Comparison of ENCODE assay signal across 9 cellular contexts in genomic region chr12:43282106-43282505, GRCh38.
A peak's percentile ranks its signal among the peaks of the same experiment; 100 is the strongest.
DNase-seq lines count a peak whose midpoint lies in the region; ATAC-seq and TF ChIP-seq lines count a peak whose summit lies in the region.
"Had no signal": no experiment of that assay in that cellular context is flagged by ENCODE, and none has a peak within 500 bp of the region (broad histone marks: within the 10 kb centered on the region; RNA-seq: fewer than 3 reads in every experiment).

No MANE protein-coding gene starts in this region.

- TF ChIP-seq CTCF in esophagus squamous epithelium (IDR thresholded peaks at IDR 0.05), result peak in 3 of 6 experiments; percentile 13 to 43 (median 20)

- no peaks in the 10 kb centered on the region for H3K27me3 ChIP-seq in esophagus squamous epithelium

- H3K27ac ChIP-seq in esophagus squamous epithelium, result no peak overlapping the region

- DNase-seq in Caki2 (ENCODE audit: low read depth) (peak; percentile 21), LoVo (ENCODE audit: low spot score) (peak; percentile 45), amniotic epithelial cell (ENCODE audit: low read depth) (peak; percentile 54), lung microvascular endothelial cell (ENCODE audit: low read depth in 2 of 2) (peak; percentile 54 to 59), esophagus squamous epithelium (lab: John Stamatoyannopoulos, UW) (no peak)
- no peak for DNase-seq in activated CD4-positive, alpha-beta T cell treated with anti-CD3 and anti-CD28 coated beads for 48 hours
- DNase-seq: small intestine had no signal

- ATAC-seq in HG03045 (IDR thresholded peaks at IDR 0.05; ENCODE audit: unreplicated experiment) (no peak), GM21619 (IDR thresholded peaks at IDR 0.05; ENCODE audit: unreplicated experiment) (no peak)

- intact Hi-C loops in esophagus squamous epithelium (cut with DNase I), result no loop called here

- H3K36me3 ChIP-seq in esophagus squamous epithelium, result no peaks in the 10 kb centered on the region

- H3K4me3 ChIP-seq in esophagus squamous epithelium, result no peak overlapping the region

- H3K9me3 ChIP-seq in esophagus squamous epithelium, result no peaks in the 10 kb centered on the region

- TF ChIP-seq POLR2A in esophagus squamous epithelium (IDR thresholded peaks at IDR 0.05), result no peak

- in situ Hi-C loops in Caki2 (cut with HindIII; ENCODE audit: low pct_unique_long_range_greater_than_20kb, low sequenced_read_pairs), result no loop called here

- no peaks in the 10 kb centered on the region for H3K4me1 ChIP-seq in esophagus squamous epithelium

Comparison
In these comparisons a context has a peak if more than half of its experiments do, and no peak if none do; other contexts are left out.
1. DNase-seq: peak in Caki2 (single experiment), LoVo (single experiment), amniotic epithelial cell (single experiment) and lung microvascular endothelial cell (2 of 2); none in activated CD4-positive, alpha-beta T cell treated with anti-CD3 and anti-CD28 coated beads for 48 hours (single experiment) and esophagus squamous epithelium (single experiment).